Comparison of ENCODE assay signal across 20 cellular contexts in genomic region chr7:14236834-14237233, GRCh38.
A peak's percentile ranks its signal among the peaks of the same experiment; 100 is the strongest.
DNase-seq lines count a peak whose midpoint lies in the region; ATAC-seq, FAIRE-seq and TF ChIP-seq lines count a peak whose summit lies in the region.
"Had no signal": no experiment of that assay in that cellular context is flagged by ENCODE, and none has a peak within 500 bp of the region (broad histone marks: within the 10 kb centered on the region; RNA-seq: fewer than 3 reads in every experiment).

No MANE protein-coding gene starts in this region.

- H4K20me1 ChIP-seq in astrocyte (ENCODE audit: insufficient read depth, low read length): no peaks in the 10 kb centered on the region
- H4K20me1 ChIP-seq: BLaER1 treated with 17β-estradiol and CSF1 and Interleukin-3, amounts not matched to agents 10 nM and 100 nM had no signal

- H3K23ac ChIP-seq in mesenchymal stem cell (ENCODE audit: low read length in 2 of 2): no peak overlapping the region

- CTCF ChIA-PET in Calu3 (lab: Charles Lee): no interaction called here

- H2BK12ac ChIP-seq in mesenchymal stem cell (ENCODE audit: low read length in 2 of 2): no peak overlapping the region

- H3K9me3 Mint-ChIP-seq in Calu3 (ENCODE audit: low read depth, unreplicated experiment) (no peaks in the 10 kb centered on the region), astrocyte (ENCODE audit: unreplicated experiment) (no peaks in the 10 kb centered on the region)
- H3K9me3 Mint-ChIP-seq: CD4-positive, alpha-beta T cell had no signal

- WGBS in mesenchymal stem cell: no CpG with 5 or more reads among the region's 3 CpGs

- H3K9ac ChIP-seq in astrocyte (ENCODE audit: low read length): no peak overlapping the region
- H3K9ac ChIP-seq in mesenchymal stem cell (ENCODE audit: low read length): no peak overlapping the region
- H3K9ac ChIP-seq: BLaER1 treated with 17β-estradiol and CSF1 and Interleukin-3, amounts not matched to agents 10 nM and 100 nM had no signal

- no peak for FAIRE-seq in astrocyte (lab: Jason Lieb, UNC)
- FAIRE-seq: HTR-8/SVneo had no signal

- H3K36me3 ChIP-seq in astrocyte (ENCODE audit: insufficient read depth, low read length) (no peaks in the 10 kb centered on the region), mesenchymal stem cell (ENCODE audit: control insufficient read depth in 1 of 2, insufficient read depth in 2 of 2, low read depth in 1 of 2, low read length in 2 of 2) (no peaks in the 10 kb centered on the region)
- H3K36me3 ChIP-seq: BLaER1 treated with 17β-estradiol and CSF1 and Interleukin-3, amounts not matched to agents 10 nM and 100 nM; Peyer's patch had no signal

- peak overlapping the region; percentile 0 for H3K27ac Mint-ChIP-seq in Calu3 (ENCODE audit: unreplicated experiment)
- H3K27ac Mint-ChIP-seq in astrocyte (ENCODE audit: unreplicated experiment): no peak overlapping the region
- H3K27ac Mint-ChIP-seq: CD4-positive, alpha-beta T cell had no signal

- DNase-seq in Calu3: no peak
- DNase-seq in NCI-H1048 (lab: John Stamatoyannopoulos, UW): peak; percentile 32
- DNase-seq in astrocyte (ENCODE audit: low read depth): peak; percentile 7
- DNase-seq in mesenchymal stem cell: peak; percentile 5
- DNase-seq in NCI-H128 (lab: John Stamatoyannopoulos, UW; ENCODE audit: unreplicated experiment): no peak
- DNase-seq in retina: no peak
- DNase-seq: AML-193; CD4-positive, alpha-beta T cell; DMS53; H7; KBM-7; NCI-H1694; NCI-H2029 treated with DMSO at 0.1 percent for 48 hours; NCI-H446 treated with DMSO at 0.1 percent for 48 hours; NCI-H526 treated with DMSO at 0.1 percent for 48 hours; Peyer's patch had no signal

- no peak overlapping the region for H3K4me2 ChIP-seq in astrocyte (ENCODE audit: low read length)
- no peak overlapping the region for H3K4me2 ChIP-seq in mesenchymal stem cell (ENCODE audit: low read length, poor library complexity, severe bottlenecking)
- H3K4me2 ChIP-seq: BLaER1 treated with 17β-estradiol and CSF1 and Interleukin-3, amounts not matched to agents 10 nM and 100 nM had no signal

- H3K4me3 ChIP-seq in astrocyte (ENCODE audit: insufficient read depth, low read depth, low read length): no peak overlapping the region
- no peak overlapping the region for H3K4me3 ChIP-seq in mesenchymal stem cell (ENCODE audit: insufficient read depth in 1 of 2, low read depth in 1 of 2, low read length in 2 of 2)
- H3K4me3 ChIP-seq: BLaER1 treated with 17β-estradiol and CSF1 and Interleukin-3, amounts not matched to agents 10 nM and 100 nM; Peyer's patch had no signal

- TF ChIP-seq CTCF in Calu3 (IDR thresholded peaks at IDR 0.05; ENCODE audit: unreplicated experiment) (no peak), astrocyte (IDR thresholded peaks at IDR 0.05; ENCODE audit: insufficient read depth, low read depth, low read length) (no peak)

- no peak overlapping the region for H3K4me3 Mint-ChIP-seq in Calu3 (ENCODE audit: low read depth, unreplicated experiment)
- no peak overlapping the region for H3K4me3 Mint-ChIP-seq in astrocyte (ENCODE audit: unreplicated experiment)
- H3K4me3 Mint-ChIP-seq: CD4-positive, alpha-beta T cell had no signal

- no TSS peak for BruUV-seq in Calu3 (replicated peaks; lab: Mats Ljungman, UMichigan)

- H4K8ac ChIP-seq in mesenchymal stem cell (ENCODE audit: low read length): no peak overlapping the region

- H3K27me3 Mint-ChIP-seq in Calu3 (ENCODE audit: unreplicated experiment): no peaks in the 10 kb centered on the region
- H3K27me3 Mint-ChIP-seq in astrocyte (ENCODE audit: low read depth, unreplicated experiment): no peaks in the 10 kb centered on the region
- H3K27me3 Mint-ChIP-seq: CD4-positive, alpha-beta T cell had no signal

- H3K18ac ChIP-seq in mesenchymal stem cell (ENCODE audit: low read depth in 1 of 2, low read length in 2 of 2): no peak overlapping the region

- H3K79me2 ChIP-seq in astrocyte (ENCODE audit: insufficient read depth, low read length): no peaks in the 10 kb centered on the region

- H3K4me1 ChIP-seq in astrocyte (ENCODE audit: insufficient read depth, low read length): peaks cover 12% of the 10 kb centered on the region
- H3K4me1 ChIP-seq in mesenchymal stem cell (ENCODE audit: control insufficient read depth, insufficient read depth, low read depth, low read length): no peaks in the 10 kb centered on the region
- H3K4me1 ChIP-seq: Peyer's patch had no signal

- no peak overlapping the region for H3K27ac ChIP-seq in astrocyte (ENCODE audit: low read depth, low read length)
- no peak overlapping the region for H3K27ac ChIP-seq in mesenchymal stem cell (ENCODE audit: low read length, poor library complexity, severe bottlenecking)
- H3K27ac ChIP-seq: BLaER1 treated with 17β-estradiol and CSF1 and Interleukin-3, amounts not matched to agents 10 nM and 100 nM; Peyer's patch had no signal

- intact Hi-C loops in Calu3 (cut with micrococcal nuclease; ENCODE audit: unreplicated experiment): loop anchor here (5.0 to 10.0 kb wide), 2 partner anchors 250 to 448 kb away; partner anchors contain the start of gene ETV1

- H3K36me3 Mint-ChIP-seq in Calu3 (ENCODE audit: insufficient read depth, unreplicated experiment) (peaks cover 5% of the 10 kb centered on the region), astrocyte (ENCODE audit: low read depth, unreplicated experiment) (no peaks in the 10 kb centered on the region)

- H2AFZ ChIP-seq in astrocyte (ENCODE audit: low read depth, low read length): no peak overlapping the region
- H2AFZ ChIP-seq in mesenchymal stem cell (ENCODE audit: low read depth, low read length): no peak overlapping the region

- no peak overlapping the region for H2AK5ac ChIP-seq in mesenchymal stem cell (ENCODE audit: low read length, severe bottlenecking)

- no peaks in the 10 kb centered on the region for H3K79me1 ChIP-seq in mesenchymal stem cell (replicated peaks; ENCODE audit: low read length, poor library complexity, severe bottlenecking)

- H3K14ac ChIP-seq in mesenchymal stem cell (ENCODE audit: low read length in 2 of 2): no peak overlapping the region

- H3K4me1 Mint-ChIP-seq in Calu3 (ENCODE audit: low read depth, unreplicated experiment): peaks cover 41% of the 10 kb centered on the region
- peaks cover 16% of the 10 kb centered on the region for H3K4me1 Mint-ChIP-seq in astrocyte (ENCODE audit: low read depth, unreplicated experiment)

- no peak for ATAC-seq in GM21723 (IDR thresholded peaks at IDR 0.05; ENCODE audit: unreplicated experiment)
- ATAC-seq in GM21619 (IDR thresholded peaks at IDR 0.05; ENCODE audit: unreplicated experiment): no peak

- H2BK5ac ChIP-seq in mesenchymal stem cell (ENCODE audit: low read depth, low read length, poor library complexity, severe bottlenecking): no peak overlapping the region

- no peak overlapping the region for H2BK15ac ChIP-seq in mesenchymal stem cell (ENCODE audit: low read depth, poor library complexity, severe bottlenecking)

- H2BK120ac ChIP-seq in mesenchymal stem cell (ENCODE audit: low read depth, low read length): no peak overlapping the region

- H3K27me3 ChIP-seq in astrocyte (ENCODE audit: insufficient read depth, low read length): no peaks in the 10 kb centered on the region
- no peaks in the 10 kb centered on the region for H3K27me3 ChIP-seq in mesenchymal stem cell (ENCODE audit: control insufficient read depth in 1 of 2, insufficient read depth in 1 of 2, low read length in 2 of 2)
- H3K27me3 ChIP-seq: BLaER1 treated with 17β-estradiol and CSF1 and Interleukin-3, amounts not matched to agents 10 nM and 100 nM; Peyer's patch had no signal

- no peak overlapping the region for H3K4ac ChIP-seq in mesenchymal stem cell (ENCODE audit: low read depth in 1 of 2, low read length in 2 of 2)

- no peak overlapping the region for H4K91ac ChIP-seq in mesenchymal stem cell (ENCODE audit: low read length)

- H3K9me3 ChIP-seq in astrocyte (ENCODE audit: insufficient read depth, low read depth, low read length) (no peaks in the 10 kb centered on the region), mesenchymal stem cell (ENCODE audit: control insufficient read depth, low read length) (no peaks in the 10 kb centered on the region)
- H3K9me3 ChIP-seq: BLaER1 treated with 17β-estradiol and CSF1 and Interleukin-3, amounts not matched to agents 10 nM and 100 nM; Peyer's patch had no signal

Comparison
In these comparisons a context has a peak if more than half of its experiments do, and no peak if none do; other contexts are left out.
1. DNase-seq: peak in NCI-H1048 (single experiment), astrocyte (single experiment) and mesenchymal stem cell (single experiment); none in Calu3 (single experiment), NCI-H128 (single experiment) and retina (single experiment).